ENCODE assay signal across 1 cellular context in the genomic region with DNA sequence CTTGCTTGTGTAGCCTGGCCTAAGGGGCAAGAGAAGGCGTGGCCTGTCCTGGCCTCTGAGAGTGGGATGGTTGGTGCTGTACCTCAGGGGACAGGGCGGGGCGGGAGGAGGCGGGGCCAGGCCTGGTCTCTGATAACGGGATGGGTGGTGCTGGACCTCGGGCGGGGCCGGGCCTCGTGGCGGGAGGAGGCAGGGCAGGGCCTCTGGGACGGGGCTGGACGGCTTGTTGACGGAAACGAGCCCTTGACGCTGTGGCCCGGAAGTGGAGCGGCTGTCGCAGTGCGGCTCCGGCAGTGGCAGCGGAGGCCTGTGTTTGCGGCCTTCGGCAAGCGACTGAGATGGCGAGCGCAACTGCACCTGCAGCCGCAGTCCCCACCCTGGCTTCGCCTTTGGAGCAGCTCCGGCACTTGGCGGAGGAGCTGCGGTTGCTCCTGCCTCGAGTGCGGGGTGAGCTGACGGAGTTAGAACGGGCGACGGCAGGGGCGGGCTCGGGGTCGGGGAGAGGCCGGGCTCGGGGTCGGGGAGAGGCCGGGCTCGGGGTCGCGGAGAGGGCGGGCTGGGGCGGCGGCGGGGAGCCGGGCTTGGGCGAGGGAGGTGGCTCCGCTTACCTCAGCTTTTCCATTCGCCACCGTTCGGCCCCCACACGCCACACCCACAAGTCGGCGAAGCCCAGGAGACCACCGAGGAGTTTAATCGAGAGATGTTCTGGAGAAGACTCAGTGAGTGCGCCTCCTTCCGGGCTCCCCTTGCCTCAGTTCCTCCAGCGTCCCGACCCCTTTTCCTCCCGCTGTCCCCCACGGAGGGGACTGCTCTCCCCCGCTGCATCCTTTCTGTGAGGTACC.
TF ChIP-seq lines count a peak whose summit lies in the region.

A gene with protein sequence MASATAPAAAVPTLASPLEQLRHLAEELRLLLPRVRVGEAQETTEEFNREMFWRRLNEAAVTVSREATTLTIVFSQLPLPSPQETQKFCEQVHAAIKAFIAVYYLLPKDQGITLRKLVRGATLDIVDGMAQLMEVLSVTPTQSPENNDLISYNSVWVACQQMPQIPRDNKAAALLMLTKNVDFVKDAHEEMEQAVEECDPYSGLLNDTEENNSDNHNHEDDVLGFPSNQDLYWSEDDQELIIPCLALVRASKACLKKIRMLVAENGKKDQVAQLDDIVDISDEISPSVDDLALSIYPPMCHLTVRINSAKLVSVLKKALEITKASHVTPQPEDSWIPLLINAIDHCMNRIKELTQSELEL (plus strand): TSS at position 243 of the 842 bp plus-strand sequence. CDS start 96 bp downstream, at position 339.

TF ChIP-seq in HepG2, 621 proteins besides CTCF, POLR2A, EP300 and RAD21 (continued from another document and continues in another):
- TF ChIP-seq, protein P1, sequence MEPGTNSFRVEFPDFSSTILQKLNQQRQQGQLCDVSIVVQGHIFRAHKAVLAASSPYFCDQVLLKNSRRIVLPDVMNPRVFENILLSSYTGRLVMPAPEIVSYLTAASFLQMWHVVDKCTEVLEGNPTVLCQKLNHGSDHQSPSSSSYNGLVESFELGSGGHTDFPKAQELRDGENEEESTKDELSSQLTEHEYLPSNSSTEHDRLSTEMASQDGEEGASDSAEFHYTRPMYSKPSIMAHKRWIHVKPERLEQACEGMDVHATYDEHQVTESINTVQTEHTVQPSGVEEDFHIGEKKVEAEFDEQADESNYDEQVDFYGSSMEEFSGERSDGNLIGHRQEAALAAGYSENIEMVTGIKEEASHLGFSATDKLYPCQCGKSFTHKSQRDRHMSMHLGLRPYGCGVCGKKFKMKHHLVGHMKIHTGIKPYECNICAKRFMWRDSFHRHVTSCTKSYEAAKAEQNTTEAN (CRISPR knock-in tag; conservative IDR thresholded peaks at IDR 0.05), result no peak
- TF ChIP-seq, protein P2, sequence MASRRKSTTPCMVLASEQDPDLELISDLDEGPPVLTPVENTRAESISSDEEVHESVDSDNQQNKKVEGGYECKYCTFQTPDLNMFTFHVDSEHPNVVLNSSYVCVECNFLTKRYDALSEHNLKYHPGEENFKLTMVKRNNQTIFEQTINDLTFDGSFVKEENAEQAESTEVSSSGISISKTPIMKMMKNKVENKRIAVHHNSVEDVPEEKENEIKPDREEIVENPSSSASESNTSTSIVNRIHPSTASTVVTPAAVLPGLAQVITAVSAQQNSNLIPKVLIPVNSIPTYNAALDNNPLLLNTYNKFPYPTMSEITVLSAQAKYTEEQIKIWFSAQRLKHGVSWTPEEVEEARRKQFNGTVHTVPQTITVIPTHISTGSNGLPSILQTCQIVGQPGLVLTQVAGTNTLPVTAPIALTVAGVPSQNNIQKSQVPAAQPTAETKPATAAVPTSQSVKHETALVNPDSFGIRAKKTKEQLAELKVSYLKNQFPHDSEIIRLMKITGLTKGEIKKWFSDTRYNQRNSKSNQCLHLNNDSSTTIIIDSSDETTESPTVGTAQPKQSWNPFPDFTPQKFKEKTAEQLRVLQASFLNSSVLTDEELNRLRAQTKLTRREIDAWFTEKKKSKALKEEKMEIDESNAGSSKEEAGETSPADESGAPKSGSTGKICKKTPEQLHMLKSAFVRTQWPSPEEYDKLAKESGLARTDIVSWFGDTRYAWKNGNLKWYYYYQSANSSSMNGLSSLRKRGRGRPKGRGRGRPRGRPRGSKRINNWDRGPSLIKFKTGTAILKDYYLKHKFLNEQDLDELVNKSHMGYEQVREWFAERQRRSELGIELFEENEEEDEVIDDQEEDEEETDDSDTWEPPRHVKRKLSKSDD (CRISPR knock-in tag; IDR thresholded peaks at IDR 0.05; ENCODE audit: low read depth), result no peak
- TF ChIP-seq, protein P3, sequence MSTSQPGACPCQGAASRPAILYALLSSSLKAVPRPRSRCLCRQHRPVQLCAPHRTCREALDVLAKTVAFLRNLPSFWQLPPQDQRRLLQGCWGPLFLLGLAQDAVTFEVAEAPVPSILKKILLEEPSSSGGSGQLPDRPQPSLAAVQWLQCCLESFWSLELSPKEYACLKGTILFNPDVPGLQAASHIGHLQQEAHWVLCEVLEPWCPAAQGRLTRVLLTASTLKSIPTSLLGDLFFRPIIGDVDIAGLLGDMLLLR (CRISPR knock-in tag; IDR thresholded peaks at IDR 0.05), result peak; percentile 57; the same call in 1 of the 2 replicates
- no peak for TF ChIP-seq ZNF335 (CRISPR knock-in tag; IDR thresholded peaks at IDR 0.05)
- TF ChIP-seq HNRNPH1 (optimal IDR thresholded peaks at IDR 0.05; ENCODE audit: low read depth, low read length), result peak; percentile 25
- TF ChIP-seq TARDBP (CRISPR knock-in tag; IDR thresholded peaks at IDR 0.05), result peak; percentile 47; the same call in 1 of the 2 replicates
- peak; percentile 29; the same call in 1 of the 2 replicates for TF ChIP-seq ZNF792 (CRISPR knock-in tag; IDR thresholded peaks at IDR 0.05)
- TF ChIP-seq, protein P4, sequence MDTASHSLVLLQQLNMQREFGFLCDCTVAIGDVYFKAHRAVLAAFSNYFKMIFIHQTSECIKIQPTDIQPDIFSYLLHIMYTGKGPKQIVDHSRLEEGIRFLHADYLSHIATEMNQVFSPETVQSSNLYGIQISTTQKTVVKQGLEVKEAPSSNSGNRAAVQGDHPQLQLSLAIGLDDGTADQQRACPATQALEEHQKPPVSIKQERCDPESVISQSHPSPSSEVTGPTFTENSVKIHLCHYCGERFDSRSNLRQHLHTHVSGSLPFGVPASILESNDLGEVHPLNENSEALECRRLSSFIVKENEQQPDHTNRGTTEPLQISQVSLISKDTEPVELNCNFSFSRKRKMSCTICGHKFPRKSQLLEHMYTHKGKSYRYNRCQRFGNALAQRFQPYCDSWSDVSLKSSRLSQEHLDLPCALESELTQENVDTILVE (CRISPR knock-in tag; IDR thresholded peaks at IDR 0.05), result no peak
- no peak for TF ChIP-seq NRL (CRISPR knock-in tag; IDR thresholded peaks at IDR 0.05; ENCODE audit: borderline replicate concordance)
- TF ChIP-seq ZFY (CRISPR knock-in tag; IDR thresholded peaks at IDR 0.05), result peak; percentile 99
- peak; percentile 36; the same call in 1 of the 2 replicates for TF ChIP-seq ZMYM2 (CRISPR knock-in tag; IDR thresholded peaks at IDR 0.05)
- TF ChIP-seq KLF16 (CRISPR knock-in tag; IDR thresholded peaks at IDR 0.05), result peak in 1 of 2 experiments; percentile 74; a peak in 2 of 4 replicates
- peak; percentile 78 for TF ChIP-seq DMAP1 (CRISPR knock-in tag; IDR thresholded peaks at IDR 0.05)
- TF ChIP-seq HNRNPLL (IDR thresholded peaks at IDR 0.05; ENCODE audit: low read depth, low read length, poor library complexity, severe bottlenecking), result peak; percentile 78
- peak; percentile 16; the same call in 1 of the 2 replicates for TF ChIP-seq ZNF263 (CRISPR knock-in tag; IDR thresholded peaks at IDR 0.05)
- TF ChIP-seq SP1 (IDR thresholded peaks at IDR 0.05), result no peak
- TF ChIP-seq SP1 (CRISPR knock-in tag; IDR thresholded peaks at IDR 0.05), result peak; percentile 78
- no peak for TF ChIP-seq SUZ12 (IDR thresholded peaks at IDR 0.05; ENCODE audit: low read depth, low read length)
- no peak for TF ChIP-seq KLF13 (CRISPR knock-in tag; IDR thresholded peaks at IDR 0.05)
- TF ChIP-seq, protein P5, sequence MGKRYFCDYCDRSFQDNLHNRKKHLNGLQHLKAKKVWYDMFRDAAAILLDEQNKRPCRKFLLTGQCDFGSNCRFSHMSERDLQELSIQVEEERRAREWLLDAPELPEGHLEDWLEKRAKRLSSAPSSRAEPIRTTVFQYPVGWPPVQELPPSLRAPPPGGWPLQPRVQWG (CRISPR knock-in tag; IDR thresholded peaks at IDR 0.05; ENCODE audit: borderline replicate concordance, low read depth), result no peak
- peak; percentile 96 for TF ChIP-seq ZNF788 (CRISPR knock-in tag; IDR thresholded peaks at IDR 0.05; ENCODE audit: borderline replicate concordance)
- TF ChIP-seq, protein P6, sequence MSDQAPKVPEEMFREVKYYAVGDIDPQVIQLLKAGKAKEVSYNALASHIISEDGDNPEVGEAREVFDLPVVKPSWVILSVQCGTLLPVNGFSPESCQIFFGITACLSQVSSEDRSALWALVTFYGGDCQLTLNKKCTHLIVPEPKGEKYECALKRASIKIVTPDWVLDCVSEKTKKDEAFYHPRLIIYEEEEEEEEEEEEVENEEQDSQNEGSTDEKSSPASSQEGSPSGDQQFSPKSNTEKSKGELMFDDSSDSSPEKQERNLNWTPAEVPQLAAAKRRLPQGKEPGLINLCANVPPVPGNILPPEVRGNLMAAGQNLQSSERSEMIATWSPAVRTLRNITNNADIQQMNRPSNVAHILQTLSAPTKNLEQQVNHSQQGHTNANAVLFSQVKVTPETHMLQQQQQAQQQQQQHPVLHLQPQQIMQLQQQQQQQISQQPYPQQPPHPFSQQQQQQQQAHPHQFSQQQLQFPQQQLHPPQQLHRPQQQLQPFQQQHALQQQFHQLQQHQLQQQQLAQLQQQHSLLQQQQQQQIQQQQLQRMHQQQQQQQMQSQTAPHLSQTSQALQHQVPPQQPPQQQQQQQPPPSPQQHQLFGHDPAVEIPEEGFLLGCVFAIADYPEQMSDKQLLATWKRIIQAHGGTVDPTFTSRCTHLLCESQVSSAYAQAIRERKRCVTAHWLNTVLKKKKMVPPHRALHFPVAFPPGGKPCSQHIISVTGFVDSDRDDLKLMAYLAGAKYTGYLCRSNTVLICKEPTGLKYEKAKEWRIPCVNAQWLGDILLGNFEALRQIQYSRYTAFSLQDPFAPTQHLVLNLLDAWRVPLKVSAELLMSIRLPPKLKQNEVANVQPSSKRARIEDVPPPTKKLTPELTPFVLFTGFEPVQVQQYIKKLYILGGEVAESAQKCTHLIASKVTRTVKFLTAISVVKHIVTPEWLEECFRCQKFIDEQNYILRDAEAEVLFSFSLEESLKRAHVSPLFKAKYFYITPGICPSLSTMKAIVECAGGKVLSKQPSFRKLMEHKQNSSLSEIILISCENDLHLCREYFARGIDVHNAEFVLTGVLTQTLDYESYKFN (CRISPR knock-in tag; conservative IDR thresholded peaks at IDR 0.05), result 0 out of 2 replicates have a peak, but pooled peaks have one; percentile 33
- TF ChIP-seq, protein P7, sequence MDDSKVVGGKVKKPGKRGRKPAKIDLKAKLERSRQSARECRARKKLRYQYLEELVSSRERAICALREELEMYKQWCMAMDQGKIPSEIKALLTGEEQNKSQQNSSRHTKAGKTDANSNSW (CRISPR knock-in tag; IDR thresholded peaks at IDR 0.05; ENCODE audit: borderline replicate concordance), result no peak; the same call in 1 of the 2 replicates
- TF ChIP-seq ZNF383 (CRISPR knock-in tag; IDR thresholded peaks at IDR 0.05; ENCODE audit: borderline replicate concordance), result no peak
- TF ChIP-seq, protein P8, sequence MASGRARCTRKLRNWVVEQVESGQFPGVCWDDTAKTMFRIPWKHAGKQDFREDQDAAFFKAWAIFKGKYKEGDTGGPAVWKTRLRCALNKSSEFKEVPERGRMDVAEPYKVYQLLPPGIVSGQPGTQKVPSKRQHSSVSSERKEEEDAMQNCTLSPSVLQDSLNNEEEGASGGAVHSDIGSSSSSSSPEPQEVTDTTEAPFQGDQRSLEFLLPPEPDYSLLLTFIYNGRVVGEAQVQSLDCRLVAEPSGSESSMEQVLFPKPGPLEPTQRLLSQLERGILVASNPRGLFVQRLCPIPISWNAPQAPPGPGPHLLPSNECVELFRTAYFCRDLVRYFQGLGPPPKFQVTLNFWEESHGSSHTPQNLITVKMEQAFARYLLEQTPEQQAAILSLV (CRISPR knock-in tag; IDR thresholded peaks at IDR 0.05; ENCODE audit: borderline replicate concordance), result peak; percentile 39; the same call in 1 of the 2 replicates
- TF ChIP-seq, protein P9, sequence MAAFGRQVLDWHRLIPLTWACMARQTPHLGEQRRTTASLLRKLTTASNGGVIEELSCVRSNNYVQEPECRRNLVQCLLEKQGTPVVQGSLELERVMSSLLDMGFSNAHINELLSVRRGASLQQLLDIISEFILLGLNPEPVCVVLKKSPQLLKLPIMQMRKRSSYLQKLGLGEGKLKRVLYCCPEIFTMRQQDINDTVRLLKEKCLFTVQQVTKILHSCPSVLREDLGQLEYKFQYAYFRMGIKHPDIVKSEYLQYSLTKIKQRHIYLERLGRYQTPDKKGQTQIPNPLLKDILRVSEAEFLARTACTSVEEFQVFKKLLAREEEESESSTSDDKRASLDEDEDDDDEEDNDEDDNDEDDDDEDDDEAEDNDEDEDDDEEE (CRISPR knock-in tag; IDR thresholded peaks at IDR 0.05), result peak; percentile 45; the same call in 1 of the 2 replicates
